ENCODE assay signal across 15 cellular contexts in the genomic region with DNA sequence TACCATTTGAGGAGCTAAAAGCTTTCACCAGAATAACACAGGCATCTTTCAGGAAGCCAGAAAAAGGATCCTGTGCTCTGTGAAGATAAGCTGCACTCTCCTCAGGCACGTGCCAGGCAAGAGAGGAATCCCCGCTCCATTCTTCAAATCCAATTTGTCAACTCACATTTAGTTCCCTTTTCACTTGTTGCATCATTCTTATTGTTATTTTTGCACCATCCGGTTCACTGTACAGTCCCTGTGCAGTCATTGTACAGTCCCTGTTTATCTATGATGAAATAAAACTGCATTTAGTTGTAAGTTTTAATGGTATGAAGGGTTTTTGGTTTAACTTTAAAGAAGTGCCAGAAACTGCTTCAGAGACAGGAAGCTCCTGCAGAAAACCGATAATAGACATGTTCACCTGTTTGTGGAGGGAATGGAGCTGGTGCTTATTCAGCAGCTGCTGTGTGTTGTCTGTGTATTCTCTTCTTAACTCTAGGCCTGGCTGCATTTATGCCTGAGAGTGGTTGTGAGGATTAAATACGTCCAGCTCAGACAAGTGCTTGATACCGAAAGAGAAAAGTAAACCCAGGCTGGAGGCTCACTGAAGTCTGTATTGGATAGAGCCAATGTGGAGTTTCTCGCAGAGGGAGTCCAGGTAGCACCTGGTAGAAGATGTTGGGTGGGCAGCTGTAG. TPM values are rescaled to one million over a fixed set of nuclear protein-coding genes. Genes with fewer than 3 reads are reported as not detected.
DNase-seq lines count a peak whose midpoint lies in the region; ATAC-seq and TF ChIP-seq lines count a peak whose summit lies in the region.
"Had no signal": no experiment of that assay in that cellular context is flagged by ENCODE, and none has a peak within 500 bp of the region (broad histone marks: within the 10 kb centered on the region; RNA-seq: fewer than 3 reads in every experiment).

No MANE protein-coding gene starts in this region.

- WGBS in H9 (ENCODE audit: extremely low coverage, insufficient read length, low lambda C conversion rate) = no CpG with 5 or more reads among the region's 7 CpGs

- H3K27me3 Mint-ChIP-seq in H9 (ENCODE audit: low read depth) = no peaks in the 10 kb centered on the region; the same call in 1 of the 2 replicates

- H3K4me2 ChIP-seq in H9 (ENCODE audit: insufficient read depth, insufficient read length, low read length) = no peak overlapping the region

- DNase-seq in OCI-M1 (lab: John Stamatoyannopoulos, UW) (peak; percentile 94), myocyte (ENCODE audit: low read depth) (peak; percentile 62), H9 (no peak), breast epithelium (ENCODE audit: low spot score in 2 of 2) (no peak), GM19240 (ENCODE audit: insufficient read length, low spot score) (no peak)
- DNase-seq: activated CD4-positive, alpha-beta T cell treated with anti-CD3 and anti-CD28 coated beads, Interleukin-2, amount 50 U/mL, for 1 hour; NCI-H1694; thyroid gland had no signal

- H3T11ph ChIP-seq in H9 (ENCODE audit: low read length) = no peak overlapping the region

- no peak overlapping the region for H4K8ac ChIP-seq in H9 (replicated peaks; ENCODE audit: insufficient read length, low read depth, low read length)

- H3K79me1 ChIP-seq in H9 (ENCODE audit: insufficient read depth, low read depth, low read length, poor library complexity, severe bottlenecking) = no peaks in the 10 kb centered on the region

- H4K91ac ChIP-seq in H9 (ENCODE audit: insufficient read length, low read depth, low read length) = no peak overlapping the region

- no peak overlapping the region for H3K4ac ChIP-seq in H9 (ENCODE audit: low read depth, low read length)

- H2AK5ac ChIP-seq in H9 (ENCODE audit: insufficient read length, low read length) = no peak overlapping the region

- H4K5ac ChIP-seq in H9 (ENCODE audit: insufficient read length, low read depth, low read length) = no peak overlapping the region

- H2BK5ac ChIP-seq in H9 (ENCODE audit: insufficient read length, low read length) = no peak overlapping the region

- no peak overlapping the region for H3K18ac ChIP-seq in H9 (ENCODE audit: insufficient read length, low read depth, low read length)

- peak; percentile 70 for ATAC-seq in GM18868 (IDR thresholded peaks at IDR 0.05; ENCODE audit: unreplicated experiment)
- ATAC-seq in HG03196 (IDR thresholded peaks at IDR 0.05; ENCODE audit: unreplicated experiment) = peak; percentile 46
- ATAC-seq: T-cell had no signal

- H3K56ac ChIP-seq in H9 (ENCODE audit: insufficient read length, low read depth, low read length) = no peak overlapping the region

- H3K14ac ChIP-seq in H9 (ENCODE audit: insufficient read depth, low read length) = no peak overlapping the region

- H3K4me1 ChIP-seq in H9 (ENCODE audit: insufficient read depth, low read length) (no peaks in the 10 kb centered on the region), breast epithelium (no peaks in the 10 kb centered on the region)

- no peak overlapping the region for H2BK20ac ChIP-seq in H9 (ENCODE audit: low read depth, low read length, poor library complexity, severe bottlenecking)

- H3K4me1 Mint-ChIP-seq in H9 = no peaks in the 10 kb centered on the region
- H3K4me1 Mint-ChIP-seq: T-cell had no signal

- H3K9ac ChIP-seq in H9 (ENCODE audit: extremely low read depth, insufficient read length, low read length) = no peak overlapping the region

- H3K27me3 ChIP-seq in H9 (ENCODE audit: insufficient read depth, low read length) = no peaks in the 10 kb centered on the region
- H3K27me3 ChIP-seq in breast epithelium = no peaks in the 10 kb centered on the region
- H3K27me3 ChIP-seq: thyroid gland had no signal

- no peaks in the 10 kb centered on the region for H4K20me1 ChIP-seq in H9 (ENCODE audit: control insufficient read depth, insufficient read depth, insufficient read length)

- intact Hi-C loops in breast epithelium (cut with DNase I; ENCODE audit: low total_unique reads) = no loop called here

- H3K23ac ChIP-seq in H9 (ENCODE audit: insufficient read length, low read depth, low read length) = no peak overlapping the region

- H3K9me3 ChIP-seq in H9 (ENCODE audit: control insufficient read depth, low read depth, low read length) (no peaks in the 10 kb centered on the region), breast epithelium (no peaks in the 10 kb centered on the region)
- H3K9me3 ChIP-seq: thyroid gland had no signal

- no peaks in the 10 kb centered on the region for H3K23me2 ChIP-seq in H9 (ENCODE audit: insufficient read length, low read depth, low read length, poor library complexity, severe bottlenecking)

- H2BK15ac ChIP-seq in H9 (ENCODE audit: low read depth, low read length) = no peak overlapping the region

- no peak overlapping the region for H2BK120ac ChIP-seq in H9 (ENCODE audit: low read depth, low read length, poor library complexity, severe bottlenecking)

- no peak overlapping the region for H2AFZ ChIP-seq in H9 (ENCODE audit: low read length)

- TF ChIP-seq CTCF in H9 (conservative IDR thresholded peaks at IDR 0.05) (no peak), breast epithelium (IDR thresholded peaks at IDR 0.05) (no peak)

- no peaks in the 10 kb centered on the region for H3K9me3 Mint-ChIP-seq in H9
- H3K9me3 Mint-ChIP-seq: activated T-helper 2 cell treated with anti-CD3 and anti-CD28 coated beads, Interferon-gamma antibody, Interleukin-2, Interleukin-4, amounts not matched to agents 10 μg/mL and 5 μg/mL and 100 μg/mL, durations not matched to agents 14 hours and 24 hours and 36 hours; neural crest cell; T-cell had no signal

- no peak overlapping the region for H2BK12ac ChIP-seq in H9 (ENCODE audit: insufficient read length, low read depth, low read length)

- H3K4me3 ChIP-seq in breast epithelium = no peak overlapping the region
- H3K4me3 ChIP-seq: skin epidermis, thyroid gland had no signal

- no peaks in the 10 kb centered on the region for H3K36me3 Mint-ChIP-seq in H9 (ENCODE audit: insufficient read depth in 1 of 3, low read depth in 3 of 3)
- H3K36me3 Mint-ChIP-seq: T-cell had no signal

- H3K79me2 ChIP-seq in H9 (ENCODE audit: insufficient read depth, low read length) = no peaks in the 10 kb centered on the region

- H3K27ac ChIP-seq in H9 (ENCODE audit: insufficient read length, low read depth, low read length) (no peak overlapping the region), breast epithelium (no peak overlapping the region)
- H3K27ac ChIP-seq: skin epidermis, thyroid gland had no signal

- no peak for TF ChIP-seq POLR2A in breast epithelium (IDR thresholded peaks at IDR 0.05)

- H3K27ac Mint-ChIP-seq in H9 = peak overlapping the region in 1 of 3 experiments; percentile 68; a peak in 3 of 7 replicates
- H3K27ac Mint-ChIP-seq: activated T-helper 2 cell treated with anti-CD3 and anti-CD28 coated beads, Interferon-gamma antibody, Interleukin-2, Interleukin-4, amounts not matched to agents 10 μg/mL and 5 μg/mL and 100 μg/mL, durations not matched to agents 14 hours and 24 hours and 36 hours; T-cell had no signal

- no peaks in the 10 kb centered on the region for H3K36me3 ChIP-seq in breast epithelium
- H3K36me3 ChIP-seq: thyroid gland had no signal

- H3K4me3 Mint-ChIP-seq in H9 = no peak overlapping the region
- H3K4me3 Mint-ChIP-seq: neural crest cell, T-cell had no signal

RNA-seq across cellular contexts. Expression of gene IFNW1, which starts 22.4 kb away (rescaled TPM):
- total RNA-seq in myocyte (not detected in 2 replicates), H9 (2021) (not detected in 2 replicates), breast epithelium (not detected)
- not detected for polyA plus RNA-seq in myocyte (2012)
- total RNA-seq: activated T-helper 2 cell treated with anti-CD3 and anti-CD28 coated beads, Interferon-gamma antibody, Interleukin-2, Interleukin-4, amounts not matched to agents 10 μg/mL and 5 μg/mL and 100 μg/mL, durations not matched to agents 14 hours and 24 hours and 36 hours; glomerular endothelial cell; neural crest cell; T-cell; thyroid gland had no signal

RNA-seq across cellular contexts. Expression of gene IFNB1, which starts 41.5 kb away (rescaled TPM):
- total RNA-seq in myocyte = not detected in 2 replicates
- polyA plus RNA-seq in myocyte (2012) = not detected
- not detected in 2 replicates for total RNA-seq in H9 (2021)
- total RNA-seq in breast epithelium = not detected
- total RNA-seq: activated T-helper 2 cell treated with anti-CD3 and anti-CD28 coated beads, Interferon-gamma antibody, Interleukin-2, Interleukin-4, amounts not matched to agents 10 μg/mL and 5 μg/mL and 100 μg/mL, durations not matched to agents 14 hours and 24 hours and 36 hours; glomerular endothelial cell; neural crest cell; T-cell; thyroid gland had no signal

RNA-seq across cellular contexts. Expression of gene IFNA21, which starts 47.2 kb away (rescaled TPM):
- total RNA-seq in myocyte (not detected in 2 replicates), H9 (2021) (not detected in 2 replicates), breast epithelium (not detected)
- not detected for polyA plus RNA-seq in myocyte (2012)
- total RNA-seq: activated T-helper 2 cell treated with anti-CD3 and anti-CD28 coated beads, Interferon-gamma antibody, Interleukin-2, Interleukin-4, amounts not matched to agents 10 μg/mL and 5 μg/mL and 100 μg/mL, durations not matched to agents 14 hours and 24 hours and 36 hours; glomerular endothelial cell; neural crest cell; T-cell; thyroid gland had no signal

Comparison
In these comparisons a context has a peak if more than half of its experiments do, and no peak if none do; other contexts are left out.
1. DNase-seq: peak in OCI-M1 (single experiment) and myocyte (single experiment); none in H9 (single experiment), breast epithelium (0 of 2) and GM19240 (single experiment).